16 cellular contexts compared by ENCODE assay signal in genomic region chr20:60295214-60295613, GRCh38.
A peak's percentile ranks its signal among the peaks of the same experiment; 100 is the strongest.
DNase-seq lines count a peak whose midpoint lies in the region; ATAC-seq and TF ChIP-seq lines count a peak whose summit lies in the region.
"Had no signal": no experiment of that assay in that cellular context is flagged by ENCODE, and none has a peak within 500 bp of the region (broad histone marks: within the 10 kb centered on the region; RNA-seq: fewer than 3 reads in every experiment).

No MANE protein-coding gene starts in this region.

- peaks cover 5% of the 10 kb centered on the region for H3K36me3 Mint-ChIP-seq in CD4-positive, CD25-positive, alpha-beta regulatory T cell
- H3K36me3 Mint-ChIP-seq in Calu3 (ENCODE audit: insufficient read depth, unreplicated experiment), result no peaks in the 10 kb centered on the region

- peak overlapping the region in 2 of 3 donors; percentile 12 to 15 for H3K27ac Mint-ChIP-seq in CD4-positive, CD25-positive, alpha-beta regulatory T cell
- no peak overlapping the region for H3K27ac Mint-ChIP-seq in Calu3 (ENCODE audit: unreplicated experiment)

- no peaks in the 10 kb centered on the region for H3F3A ChIP-seq in GM23248 (ENCODE audit: insufficient read depth)

- 61 to 64% methylated on average over 2 of the region's 2 CpGs for WGBS in GM23248 (ENCODE audit: low coverage in 1 of 2, low lambda C conversion rate in 2 of 2, missing lambda C conversion rate in 2 of 2), 2 experiments

- H3K4me1 ChIP-seq in CD4-positive, CD25-positive, alpha-beta regulatory T cell (ENCODE audit: control insufficient read depth, insufficient read depth, low read length, poor library complexity, severe bottlenecking), result no peaks in the 10 kb centered on the region
- H3K4me1 ChIP-seq in GM23248 (ENCODE audit: insufficient read depth) (no peaks in the 10 kb centered on the region), RWPE2 (ENCODE audit: insufficient read depth, poor library complexity, severe bottlenecking) (no peaks in the 10 kb centered on the region), foreskin keratinocyte (no peaks in the 10 kb centered on the region)

- DNase-seq in CD4-positive, CD25-positive, alpha-beta regulatory T cell, result no peak
- DNase-seq in GM23248, result peak; percentile 5
- DNase-seq in RWPE2 (ENCODE audit: low spot score), result no peak
- DNase-seq in foreskin keratinocyte, result peak; percentile 50 to 66
- no peak for DNase-seq in Calu3
- DNase-seq: CD8-positive, alpha-beta memory T cell; HCEC 1CT; NCI-H1417; NCI-H187; NCI-H2107; NCI-H510A treated with DMSO at 0.1 percent for 48 hours; NCI-H774; RPMI8226 had no signal

- no peaks in the 10 kb centered on the region for H4K20me1 ChIP-seq in GM23248 (ENCODE audit: insufficient read depth)

- H3K79me2 ChIP-seq in GM23248 (ENCODE audit: insufficient read depth), result no peaks in the 10 kb centered on the region

- no peak overlapping the region for H2AFZ ChIP-seq in GM23248

- no peaks in the 10 kb centered on the region for H3K36me3 ChIP-seq in CD4-positive, CD25-positive, alpha-beta regulatory T cell (ENCODE audit: control insufficient read depth, insufficient read depth, low read length)
- H3K36me3 ChIP-seq in GM23248 (ENCODE audit: low read depth) (no peaks in the 10 kb centered on the region), RWPE2 (ENCODE audit: low read depth) (no peaks in the 10 kb centered on the region)

- in situ Hi-C loops in GM23248 (cut with MboI), result no loop called here

- ATAC-seq in CD4-positive, CD25-positive, alpha-beta regulatory T cell (ENCODE audit: low read depth in 2 of 2), result no peak
- 0 out of 3 replicates have a peak, but pooled peaks have one; percentile 18 for ATAC-seq in RWPE2 (ENCODE audit: low read depth)
- peak; percentile 91 for ATAC-seq in foreskin keratinocyte
- no peak for ATAC-seq in GM21737 (IDR thresholded peaks at IDR 0.05; ENCODE audit: unreplicated experiment)
- no peak for ATAC-seq in GM21528 (IDR thresholded peaks at IDR 0.05; ENCODE audit: low FRiP score, unreplicated experiment)

- BruUV-seq in Calu3 (replicated peaks; lab: Mats Ljungman, UMichigan), result no TSS peak

- TF ChIP-seq CTCF in RWPE2 (IDR thresholded peaks at IDR 0.05; ENCODE audit: poor library complexity, severe bottlenecking), result no peak
- TF ChIP-seq CTCF in foreskin keratinocyte (conservative IDR thresholded peaks at IDR 0.05), result no peak
- no peak for TF ChIP-seq CTCF in Calu3 (IDR thresholded peaks at IDR 0.05; ENCODE audit: unreplicated experiment)

- no peak overlapping the region for H3K27ac ChIP-seq in CD4-positive, CD25-positive, alpha-beta regulatory T cell (ENCODE audit: insufficient read depth, low read length, poor library complexity, severe bottlenecking)
- no peak overlapping the region for H3K27ac ChIP-seq in GM23248
- H3K27ac ChIP-seq in RWPE2 (ENCODE audit: poor library complexity, severe bottlenecking), result no peak overlapping the region
- H3K27ac ChIP-seq in foreskin keratinocyte, result no peak overlapping the region
- H3K27ac ChIP-seq: BLaER1 treated with 17β-estradiol and CSF1 and Interleukin-3, amounts not matched to agents 10 nM and 100 nM had no signal

- peaks cover 4 to 5% of the 10 kb centered on the region in 2 experiments for H3K9me3 ChIP-seq in CD4-positive, CD25-positive, alpha-beta regulatory T cell (ENCODE audit: control insufficient read depth in 2 of 2, low read length in 2 of 2)
- H3K9me3 ChIP-seq in GM23248 (ENCODE audit: low read depth) (no peaks in the 10 kb centered on the region), RWPE2 (ENCODE audit: severe bottlenecking) (peaks cover 2% of the 10 kb centered on the region)

- no peaks in the 10 kb centered on the region for H3K9me2 ChIP-seq in GM23248 (ENCODE audit: insufficient read depth)

- peak overlapping the region in 1 of 4 donors; percentile 72 for H3K4me3 Mint-ChIP-seq in CD4-positive, CD25-positive, alpha-beta regulatory T cell
- H3K4me3 Mint-ChIP-seq in Calu3 (ENCODE audit: low read depth, unreplicated experiment), result no peak overlapping the region

- peaks cover 0 to 21% (median 8%) of the 10 kb centered on the region in 7 donors for H3K9me3 Mint-ChIP-seq in CD4-positive, CD25-positive, alpha-beta regulatory T cell
- peaks cover 10% of the 10 kb centered on the region for H3K9me3 Mint-ChIP-seq in Calu3 (ENCODE audit: low read depth, unreplicated experiment)

- CTCF ChIA-PET in Calu3 (lab: Charles Lee), result interaction anchor here (0.7 kb wide), 1 partner anchor 30 kb away, joined by 3 read pairs; no protein-coding TSS in a partner anchor

- no peak overlapping the region for H3K4me2 ChIP-seq in GM23248 (ENCODE audit: unreplicated experiment)

- peaks cover 0 to 7% (median 3%) of the 10 kb centered on the region in 4 donors for H3K4me1 Mint-ChIP-seq in CD4-positive, CD25-positive, alpha-beta regulatory T cell
- H3K4me1 Mint-ChIP-seq in Calu3 (ENCODE audit: low read depth, unreplicated experiment), result no peaks in the 10 kb centered on the region

- H3K27me3 ChIP-seq in CD4-positive, CD25-positive, alpha-beta regulatory T cell (ENCODE audit: control insufficient read depth, insufficient read depth, low read length), result no peaks in the 10 kb centered on the region
- H3K27me3 ChIP-seq in GM23248 (replicated peaks; ENCODE audit: insufficient read depth) (no peaks in the 10 kb centered on the region), RWPE2 (ENCODE audit: insufficient read depth, poor library complexity, severe bottlenecking) (peaks cover 20% of the 10 kb centered on the region), foreskin keratinocyte (peaks cover 3% of the 10 kb centered on the region)
- H3K27me3 ChIP-seq: BLaER1 treated with 17β-estradiol and CSF1 and Interleukin-3, amounts not matched to agents 10 nM and 100 nM had no signal

- no peak overlapping the region for H3K4me3 ChIP-seq in CD4-positive, CD25-positive, alpha-beta regulatory T cell (ENCODE audit: low read depth, low read length)
- H3K4me3 ChIP-seq in GM23248 (no peak overlapping the region), RWPE2 (ENCODE audit: severe bottlenecking) (no peak overlapping the region)
- H3K4me3 ChIP-seq: BLaER1 treated with 17β-estradiol and CSF1 and Interleukin-3, amounts not matched to agents 10 nM and 100 nM had no signal

- intact Hi-C loops in Calu3 (cut with micrococcal nuclease; ENCODE audit: unreplicated experiment), result no loop called here

- H3K27me3 Mint-ChIP-seq in CD4-positive, CD25-positive, alpha-beta regulatory T cell, result peaks cover 13% of the 10 kb centered on the region
- no peaks in the 10 kb centered on the region for H3K27me3 Mint-ChIP-seq in Calu3 (ENCODE audit: unreplicated experiment)
- H3K27me3 Mint-ChIP-seq: CD8-positive, alpha-beta memory T cell had no signal

- H3K9ac ChIP-seq in GM23248, result no peak overlapping the region
- H3K9ac ChIP-seq: BLaER1 treated with 17β-estradiol and CSF1 and Interleukin-3, amounts not matched to agents 10 nM and 100 nM had no signal

Comparison
In these comparisons a context has a peak if more than half of its experiments do, and no peak if none do; other contexts are left out.
1. ATAC-seq: peak in RWPE2 (single experiment) and foreskin keratinocyte (single experiment); none in CD4-positive, CD25-positive, alpha-beta regulatory T cell (0 of 2), GM21737 (single experiment) and GM21528 (single experiment).
2. DNase-seq: peak in GM23248 (single experiment) and foreskin keratinocyte (2 of 2); none in CD4-positive, CD25-positive, alpha-beta regulatory T cell (0 of 3), RWPE2 (single experiment) and Calu3 (single experiment).